In genomic region chr9:136729144-136729543, GRCh38 we compare ENCODE assay signal across 9 cellular contexts. TPM values are rescaled to one million over a fixed set of nuclear protein-coding genes. Genes with fewer than 3 reads are reported as not detected.
DNase-seq lines count a peak whose midpoint lies in the region; ATAC-seq, FAIRE-seq and TF ChIP-seq lines count a peak whose summit lies in the region.
"Had no signal": no experiment of that assay in that cellular context is flagged by ENCODE, and none has a peak within 500 bp of the region (broad histone marks: within the 10 kb centered on the region; RNA-seq: fewer than 3 reads in every experiment).

No MANE protein-coding gene starts in this region.

- no peaks in the 10 kb centered on the region for H3K27me3 Mint-ChIP-seq in activated T-cell treated with anti-CD3 and anti-CD28 coated beads, Interleukin-2, amount 50 U/mL, for 24 hours
- no peaks in the 10 kb centered on the region for H3K27me3 Mint-ChIP-seq in activated CD8-positive, alpha-beta T cell treated with anti-CD3 and anti-CD28 coated beads, Interleukin-2, amount 10 ng/mL, durations not matched to agents 7 days and 5 days (ENCODE audit: low read depth)

- no peak for TF ChIP-seq POLR2A in tibial nerve (IDR thresholded peaks at IDR 0.05)

- H3K9me3 ChIP-seq in iPS-20b (ENCODE audit: insufficient read depth, low read depth, low read length): no peaks in the 10 kb centered on the region
- no peaks in the 10 kb centered on the region for H3K9me3 ChIP-seq in tibial nerve
- no peaks in the 10 kb centered on the region for H3K9me3 ChIP-seq in small intestine (ENCODE audit: control insufficient read depth, low read depth)

- peaks cover 42% of the 10 kb centered on the region for H3K4me1 Mint-ChIP-seq in activated T-cell treated with anti-CD3 and anti-CD28 coated beads, Interleukin-2, amount 50 U/mL, for 24 hours (ENCODE audit: low read depth)
- H3K4me1 Mint-ChIP-seq in activated CD8-positive, alpha-beta T cell treated with anti-CD3 and anti-CD28 coated beads, Interleukin-2, amount 10 ng/mL, durations not matched to agents 7 days and 5 days (ENCODE audit: low read depth): peaks cover 35% of the 10 kb centered on the region

- H3K4me3 Mint-ChIP-seq in activated T-cell treated with anti-CD3 and anti-CD28 coated beads, Interleukin-2, amount 50 U/mL, for 24 hours: peak overlapping the region; percentile 71
- peak overlapping the region; percentile 66 for H3K4me3 Mint-ChIP-seq in activated CD8-positive, alpha-beta T cell treated with anti-CD3 and anti-CD28 coated beads, Interleukin-2, amount 10 ng/mL, durations not matched to agents 7 days and 5 days

- H3K4me3 ChIP-seq in iPS-20b (ENCODE audit: low read length): peak overlapping the region; percentile 100
- H3K4me3 ChIP-seq in tibial nerve: peak overlapping the region in 3 of 4 donors; percentile 67 to 95 (median 84)
- no peak overlapping the region for H3K4me3 ChIP-seq in small intestine (ENCODE audit: low read depth in 1 of 2, low read length in 2 of 2)

- TF ChIP-seq CTCF in tibial nerve (IDR thresholded peaks at IDR 0.05): no peak

- no peak for DNase-seq in activated T-cell treated with anti-CD3 and anti-CD28 coated beads, Interleukin-2, amount 50 U/mL, for 24 hours
- no peak for DNase-seq in activated T-cell treated with anti-CD3 and anti-CD28 coated beads, Interleukin-2, amount 50 U/mL, for 1 hour
- no peak for DNase-seq in activated CD8-positive, alpha-beta T cell treated with anti-CD3 and anti-CD28 coated beads, Interleukin-2, amount 10 ng/mL, durations not matched to agents 7 days and 5 days
- no peak for DNase-seq in tibial nerve (ENCODE audit: low spot score in 2 of 2)
- no peak for DNase-seq in small intestine
- DNase-seq in NCI-H1048 (lab: John Stamatoyannopoulos, UW): no peak
- DNase-seq in SKM-1 (lab: John Stamatoyannopoulos, UW; ENCODE audit: unreplicated experiment): no peak
- DNase-seq: NCI-H1105 treated with DMSO at 0.1 percent for 48 hours had no signal

- H3K27ac ChIP-seq in iPS-20b (ENCODE audit: low read length) (no peak overlapping the region), tibial nerve (peak overlapping the region in 1 of 4 donors; percentile 85), small intestine (ENCODE audit: low read depth in 1 of 2, low read length in 1 of 2) (no peak overlapping the region)

- POLR2A ChIA-PET in activated CD8-positive, alpha-beta T cell treated with anti-CD3 and anti-CD28 coated beads, Interleukin-2, amount 10 ng/mL, durations not matched to agents 7 days and 5 days (lab: Charles Lee): interaction anchor here (0.9 to 2.5 kb wide), 6 partner anchors 9 to 244 kb away, joined by 3 to 18 read pairs (median 10); partner anchors contain the start of gene LCN10

- no peak for FAIRE-seq in small intestine (lab: Jason Lieb, UNC)

- H3K4me1 ChIP-seq in iPS-20b (ENCODE audit: insufficient read depth, low read length) (peaks cover 11% of the 10 kb centered on the region), tibial nerve (peaks cover 0 to 52% (median 25%) of the 10 kb centered on the region in 4 donors), small intestine (ENCODE audit: control insufficient read depth in 2 of 2, insufficient read depth in 1 of 2, low read depth in 1 of 2, low read length in 1 of 2) (peaks cover 0 to 3% of the 10 kb centered on the region in 2 donors)

- H3K36me3 ChIP-seq in iPS-20b (ENCODE audit: insufficient read depth, low read depth, low read length): peaks cover 30% of the 10 kb centered on the region
- peaks cover 0 to 27% (median 6%) of the 10 kb centered on the region in 3 donors for H3K36me3 ChIP-seq in tibial nerve
- H3K36me3 ChIP-seq in small intestine (ENCODE audit: control insufficient read depth in 2 of 2, insufficient read depth in 2 of 2, low read length in 2 of 2): peaks cover 7 to 8% of the 10 kb centered on the region in 2 donors

- CTCF ChIA-PET in activated CD8-positive, alpha-beta T cell treated with anti-CD3 and anti-CD28 coated beads, Interleukin-2, amount 10 ng/mL, durations not matched to agents 7 days and 5 days (lab: Charles Lee): interaction anchor here (0.7 to 3.6 kb wide), 12 partner anchors 13 to 300 kb away, joined by 3 to 23 read pairs (median 5); no protein-coding TSS in a partner anchor

- H3K36me3 Mint-ChIP-seq in activated T-cell treated with anti-CD3 and anti-CD28 coated beads, Interleukin-2, amount 50 U/mL, for 24 hours (ENCODE audit: low read depth): peaks cover 36% of the 10 kb centered on the region
- peaks cover 30% of the 10 kb centered on the region for H3K36me3 Mint-ChIP-seq in activated CD8-positive, alpha-beta T cell treated with anti-CD3 and anti-CD28 coated beads, Interleukin-2, amount 10 ng/mL, durations not matched to agents 7 days and 5 days (ENCODE audit: low read depth)

- no peak for ATAC-seq in activated CD8-positive, alpha-beta T cell treated with anti-CD3 and anti-CD28 coated beads, Interleukin-2, amount 10 ng/mL, durations not matched to agents 7 days and 5 days

- H3K27me3 ChIP-seq in iPS-20b (ENCODE audit: insufficient read depth, low read length) (peaks cover 18% of the 10 kb centered on the region), tibial nerve (no peaks in the 10 kb centered on the region), small intestine (ENCODE audit: control insufficient read depth in 2 of 2, insufficient read depth in 2 of 2, low read length in 2 of 2) (no peaks in the 10 kb centered on the region)

- H3K9ac ChIP-seq in iPS-20b (ENCODE audit: low read depth, low read length): peak overlapping the region; percentile 68; the same call in 1 of the 2 replicates

- no peak for TF ChIP-seq EP300 in tibial nerve (IDR thresholded peaks at IDR 0.05)

- H3K27ac Mint-ChIP-seq in activated T-cell treated with anti-CD3 and anti-CD28 coated beads, Interleukin-2, amount 50 U/mL, for 24 hours: no peak overlapping the region
- no peak overlapping the region for H3K27ac Mint-ChIP-seq in activated CD8-positive, alpha-beta T cell treated with anti-CD3 and anti-CD28 coated beads, Interleukin-2, amount 10 ng/mL, durations not matched to agents 7 days and 5 days

- 79 to 92% methylated on average over 7 of the region's 7 CpGs for WGBS in tibial nerve, 2 donors
- WGBS in small intestine, 3 donors: 64 to 84% (median 82%) methylated on average over 7 of the region's 7 CpGs

- no peaks in the 10 kb centered on the region for H3K9me3 Mint-ChIP-seq in activated T-cell treated with anti-CD3 and anti-CD28 coated beads, Interleukin-2, amount 50 U/mL, for 24 hours
- H3K9me3 Mint-ChIP-seq in activated CD8-positive, alpha-beta T cell treated with anti-CD3 and anti-CD28 coated beads, Interleukin-2, amount 10 ng/mL, durations not matched to agents 7 days and 5 days (ENCODE audit: insufficient read depth): no peaks in the 10 kb centered on the region

RNA-seq across cellular contexts. Expression of gene LCN10, which starts 13.6 kb away (rescaled TPM):
- 1 to 10 TPM; 1.8 to 2.4 TPM for total RNA-seq in activated CD8-positive, alpha-beta T cell treated with anti-CD3 and anti-CD28 coated beads, Interleukin-2, amount 10 ng/mL, durations not matched to agents 7 days and 5 days
- 10 to 100 TPM in 2 of 4 donors, 1 to 10 TPM in 2; 7.6 to 47.5 (median 17.4) TPM for total RNA-seq in tibial nerve
- 1 to 10 TPM in 2 of 3 donors, not detected in 1; 1.1 to 8.4 TPM for polyA plus RNA-seq in small intestine

RNA-seq across cellular contexts. Expression of gene DIPK1B, which starts 16.8 kb away (rescaled TPM):
- under 1 TPM in 1 of 2 experiments, not detected in 1; 0.16 TPM for total RNA-seq in activated CD8-positive, alpha-beta T cell treated with anti-CD3 and anti-CD28 coated beads, Interleukin-2, amount 10 ng/mL, durations not matched to agents 7 days and 5 days
- 10 to 100 TPM in 2 of 4 donors, 1 to 10 TPM in 2; 5.4 to 37.9 (median 15.8) TPM for total RNA-seq in tibial nerve
- polyA plus RNA-seq in small intestine: 10 to 100 TPM in 1 of 3 donors, 1 to 10 TPM in 1, under 1 TPM in 1; 0.22 to 12.1 (median 1.1) TPM

RNA-seq across cellular contexts. Expression of gene LCN6, which starts 19.2 kb away (rescaled TPM):
- not detected for total RNA-seq in activated CD8-positive, alpha-beta T cell treated with anti-CD3 and anti-CD28 coated beads, Interleukin-2, amount 10 ng/mL, durations not matched to agents 7 days and 5 days
- total RNA-seq in tibial nerve: 10 to 100 TPM; 14.2 to 70.0 (median 42.9) TPM
- polyA plus RNA-seq in small intestine: 10 to 100 TPM in 1 of 3 donors, 1 to 10 TPM in 1, not detected in 1; 2.2 to 21.5 TPM

RNA-seq across cellular contexts. Expression of gene LCN8, which starts 28.9 kb away (rescaled TPM):
- total RNA-seq in activated CD8-positive, alpha-beta T cell treated with anti-CD3 and anti-CD28 coated beads, Interleukin-2, amount 10 ng/mL, durations not matched to agents 7 days and 5 days: not detected
- under 1 TPM in 1 of 4 donors, not detected in 3; 0.39 TPM for total RNA-seq in tibial nerve
- polyA plus RNA-seq in small intestine: not detected

RNA-seq across cellular contexts. Expression of gene LCN15, which starts 35.2 kb away (rescaled TPM):
- not detected for total RNA-seq in activated CD8-positive, alpha-beta T cell treated with anti-CD3 and anti-CD28 coated beads, Interleukin-2, amount 10 ng/mL, durations not matched to agents 7 days and 5 days
- not detected for total RNA-seq in tibial nerve
- 10 to 100 TPM in 1 of 3 donors, 1 to 10 TPM in 1, under 1 TPM in 1; 0.46 to 12.7 (median 4.9) TPM for polyA plus RNA-seq in small intestine

Comparison
In these comparisons a context has a peak if more than half of its experiments do, and no peak if none do; other contexts are left out.
1. H3K4me3 ChIP-seq: peak in iPS-20b (single experiment) and tibial nerve (3 of 4); none in small intestine (0 of 2).
2. RNA of gene DIPK1B, which starts 16.8 kb away (total RNA-seq): 5.4 to 37.9 TPM in tibial nerve; 0.16 TPM in activated CD8-positive, alpha-beta T cell treated with anti-CD3 and anti-CD28 coated beads, Interleukin-2, amount 10 ng/mL, durations not matched to agents 7 days and 5 days; every median in the first group is over 4 times any median in the second.
3. RNA of gene LCN6, which starts 19.2 kb away (total RNA-seq): 14.2 to 70.0 TPM in tibial nerve; not detected in activated CD8-positive, alpha-beta T cell treated with anti-CD3 and anti-CD28 coated beads, Interleukin-2, amount 10 ng/mL, durations not matched to agents 7 days and 5 days; every median in the first group is over 10 times any median in the second.